Comparison of ENCODE assay signal across 1 cellular context in the genomic region with DNA sequence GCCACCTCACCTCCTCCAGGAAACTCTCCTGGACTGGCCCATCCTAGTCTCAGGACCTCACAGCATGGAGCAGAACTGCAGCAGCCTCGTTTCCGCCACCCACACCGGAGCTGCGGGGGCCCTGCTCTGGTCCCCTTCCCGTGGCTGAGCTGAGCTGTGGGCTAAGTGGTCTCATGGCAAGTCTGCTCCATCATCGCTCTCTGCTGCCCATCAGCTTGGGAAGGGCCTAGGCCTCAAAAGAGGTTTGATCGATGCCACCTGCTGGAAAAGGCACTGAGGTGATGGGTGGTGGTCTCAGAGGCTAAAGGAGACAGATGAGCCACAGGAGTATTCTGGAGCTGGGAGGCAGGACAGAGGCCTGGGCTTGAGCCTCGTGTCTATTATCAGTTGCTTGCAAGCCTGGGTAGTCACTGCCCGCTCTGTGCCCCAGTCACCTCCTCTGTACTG.
TF ChIP-seq lines count a peak whose summit lies in the region.

No MANE protein-coding gene starts in this region.

TF ChIP-seq in GM23338, 12 proteins besides CTCF, POLR2A, EP300 and RAD21:
- TF ChIP-seq, protein P1, sequence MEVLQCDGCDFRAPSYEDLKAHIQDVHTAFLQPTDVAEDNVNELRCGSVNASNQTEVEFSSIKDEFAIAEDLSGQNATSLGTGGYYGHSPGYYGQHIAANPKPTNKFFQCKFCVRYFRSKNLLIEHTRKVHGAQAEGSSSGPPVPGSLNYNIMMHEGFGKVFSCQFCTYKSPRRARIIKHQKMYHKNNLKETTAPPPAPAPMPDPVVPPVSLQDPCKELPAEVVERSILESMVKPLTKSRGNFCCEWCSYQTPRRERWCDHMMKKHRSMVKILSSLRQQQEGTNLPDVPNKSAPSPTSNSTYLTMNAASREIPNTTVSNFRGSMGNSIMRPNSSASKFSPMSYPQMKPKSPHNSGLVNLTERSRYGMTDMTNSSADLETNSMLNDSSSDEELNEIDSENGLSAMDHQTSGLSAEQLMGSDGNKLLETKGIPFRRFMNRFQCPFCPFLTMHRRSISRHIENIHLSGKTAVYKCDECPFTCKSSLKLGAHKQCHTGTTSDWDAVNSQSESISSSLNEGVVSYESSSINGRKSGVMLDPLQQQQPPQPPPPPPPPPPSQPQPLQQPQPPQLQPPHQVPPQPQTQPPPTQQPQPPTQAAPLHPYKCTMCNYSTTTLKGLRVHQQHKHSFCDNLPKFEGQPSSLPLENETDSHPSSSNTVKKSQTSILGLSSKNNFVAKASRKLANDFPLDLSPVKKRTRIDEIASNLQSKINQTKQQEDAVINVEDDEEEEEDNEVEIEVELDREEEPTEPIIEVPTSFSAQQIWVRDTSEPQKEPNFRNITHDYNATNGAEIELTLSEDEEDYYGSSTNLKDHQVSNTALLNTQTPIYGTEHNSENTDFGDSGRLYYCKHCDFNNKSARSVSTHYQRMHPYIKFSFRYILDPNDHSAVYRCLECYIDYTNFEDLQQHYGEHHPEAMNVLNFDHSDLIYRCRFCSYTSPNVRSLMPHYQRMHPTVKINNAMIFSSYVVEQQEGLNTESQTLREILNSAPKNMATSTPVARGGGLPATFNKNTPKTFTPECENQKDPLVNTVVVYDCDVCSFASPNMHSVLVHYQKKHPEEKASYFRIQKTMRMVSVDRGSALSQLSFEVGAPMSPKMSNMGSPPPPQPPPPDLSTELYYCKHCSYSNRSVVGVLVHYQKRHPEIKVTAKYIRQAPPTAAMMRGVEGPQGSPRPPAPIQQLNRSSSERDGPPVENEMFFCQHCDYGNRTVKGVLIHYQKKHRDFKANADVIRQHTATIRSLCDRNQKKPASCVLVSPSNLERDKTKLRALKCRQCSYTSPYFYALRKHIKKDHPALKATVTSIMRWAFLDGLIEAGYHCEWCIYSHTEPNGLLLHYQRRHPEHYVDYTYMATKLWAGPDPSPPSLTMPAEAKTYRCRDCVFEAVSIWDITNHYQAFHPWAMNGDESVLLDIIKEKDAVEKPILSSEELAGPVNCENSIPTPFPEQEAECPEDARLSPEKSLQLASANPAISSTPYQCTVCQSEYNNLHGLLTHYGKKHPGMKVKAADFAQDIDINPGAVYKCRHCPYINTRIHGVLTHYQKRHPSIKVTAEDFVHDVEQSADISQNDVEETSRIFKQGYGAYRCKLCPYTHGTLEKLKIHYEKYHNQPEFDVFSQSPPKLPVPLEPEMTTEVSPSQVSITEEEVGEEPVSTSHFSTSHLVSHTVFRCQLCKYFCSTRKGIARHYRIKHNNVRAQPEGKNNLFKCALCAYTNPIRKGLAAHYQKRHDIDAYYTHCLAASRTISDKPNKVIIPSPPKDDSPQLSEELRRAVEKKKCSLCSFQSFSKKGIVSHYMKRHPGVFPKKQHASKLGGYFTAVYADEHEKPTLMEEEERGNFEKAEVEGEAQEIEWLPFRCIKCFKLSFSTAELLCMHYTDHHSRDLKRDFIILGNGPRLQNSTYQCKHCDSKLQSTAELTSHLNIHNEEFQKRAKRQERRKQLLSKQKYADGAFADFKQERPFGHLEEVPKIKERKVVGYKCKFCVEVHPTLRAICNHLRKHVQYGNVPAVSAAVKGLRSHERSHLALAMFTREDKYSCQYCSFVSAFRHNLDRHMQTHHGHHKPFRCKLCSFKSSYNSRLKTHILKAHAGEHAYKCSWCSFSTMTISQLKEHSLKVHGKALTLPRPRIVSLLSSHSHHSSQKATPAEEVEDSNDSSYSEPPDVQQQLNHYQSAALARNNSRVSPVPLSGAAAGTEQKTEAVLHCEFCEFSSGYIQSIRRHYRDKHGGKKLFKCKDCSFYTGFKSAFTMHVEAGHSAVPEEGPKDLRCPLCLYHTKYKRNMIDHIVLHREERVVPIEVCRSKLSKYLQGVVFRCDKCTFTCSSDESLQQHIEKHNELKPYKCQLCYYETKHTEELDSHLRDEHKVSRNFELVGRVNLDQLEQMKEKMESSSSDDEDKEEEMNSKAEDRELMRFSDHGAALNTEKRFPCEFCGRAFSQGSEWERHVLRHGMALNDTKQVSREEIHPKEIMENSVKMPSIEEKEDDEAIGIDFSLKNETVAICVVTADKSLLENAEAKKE (CRISPR knock-in tag; IDR thresholded peaks at IDR 0.05), result no peak
- TF ChIP-seq NANOG (IDR thresholded peaks at IDR 0.05; ENCODE audit: borderline replicate concordance), result no peak
- no peak for TF ChIP-seq ZNF114 (CRISPR knock-in tag; IDR thresholded peaks at IDR 0.05)
- TF ChIP-seq EZH2phosphoT487 (IDR thresholded peaks at IDR 0.05; ENCODE audit: unreplicated experiment), result no peak
- no peak for TF ChIP-seq ZNF331 (CRISPR knock-in tag; IDR thresholded peaks at IDR 0.05; ENCODE audit: low read depth)
- TF ChIP-seq, protein P2, sequence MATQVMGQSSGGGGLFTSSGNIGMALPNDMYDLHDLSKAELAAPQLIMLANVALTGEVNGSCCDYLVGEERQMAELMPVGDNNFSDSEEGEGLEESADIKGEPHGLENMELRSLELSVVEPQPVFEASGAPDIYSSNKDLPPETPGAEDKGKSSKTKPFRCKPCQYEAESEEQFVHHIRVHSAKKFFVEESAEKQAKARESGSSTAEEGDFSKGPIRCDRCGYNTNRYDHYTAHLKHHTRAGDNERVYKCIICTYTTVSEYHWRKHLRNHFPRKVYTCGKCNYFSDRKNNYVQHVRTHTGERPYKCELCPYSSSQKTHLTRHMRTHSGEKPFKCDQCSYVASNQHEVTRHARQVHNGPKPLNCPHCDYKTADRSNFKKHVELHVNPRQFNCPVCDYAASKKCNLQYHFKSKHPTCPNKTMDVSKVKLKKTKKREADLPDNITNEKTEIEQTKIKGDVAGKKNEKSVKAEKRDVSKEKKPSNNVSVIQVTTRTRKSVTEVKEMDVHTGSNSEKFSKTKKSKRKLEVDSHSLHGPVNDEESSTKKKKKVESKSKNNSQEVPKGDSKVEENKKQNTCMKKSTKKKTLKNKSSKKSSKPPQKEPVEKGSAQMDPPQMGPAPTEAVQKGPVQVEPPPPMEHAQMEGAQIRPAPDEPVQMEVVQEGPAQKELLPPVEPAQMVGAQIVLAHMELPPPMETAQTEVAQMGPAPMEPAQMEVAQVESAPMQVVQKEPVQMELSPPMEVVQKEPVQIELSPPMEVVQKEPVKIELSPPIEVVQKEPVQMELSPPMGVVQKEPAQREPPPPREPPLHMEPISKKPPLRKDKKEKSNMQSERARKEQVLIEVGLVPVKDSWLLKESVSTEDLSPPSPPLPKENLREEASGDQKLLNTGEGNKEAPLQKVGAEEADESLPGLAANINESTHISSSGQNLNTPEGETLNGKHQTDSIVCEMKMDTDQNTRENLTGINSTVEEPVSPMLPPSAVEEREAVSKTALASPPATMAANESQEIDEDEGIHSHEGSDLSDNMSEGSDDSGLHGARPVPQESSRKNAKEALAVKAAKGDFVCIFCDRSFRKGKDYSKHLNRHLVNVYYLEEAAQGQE (IDR thresholded peaks at IDR 0.05; ENCODE audit: unreplicated experiment), result no peak
- TF ChIP-seq JUNB (IDR thresholded peaks at IDR 0.05; ENCODE audit: unreplicated experiment), result no peak
- no peak for TF ChIP-seq STAT1 (IDR thresholded peaks at IDR 0.05; ENCODE audit: unreplicated experiment)
- TF ChIP-seq, protein P3, sequence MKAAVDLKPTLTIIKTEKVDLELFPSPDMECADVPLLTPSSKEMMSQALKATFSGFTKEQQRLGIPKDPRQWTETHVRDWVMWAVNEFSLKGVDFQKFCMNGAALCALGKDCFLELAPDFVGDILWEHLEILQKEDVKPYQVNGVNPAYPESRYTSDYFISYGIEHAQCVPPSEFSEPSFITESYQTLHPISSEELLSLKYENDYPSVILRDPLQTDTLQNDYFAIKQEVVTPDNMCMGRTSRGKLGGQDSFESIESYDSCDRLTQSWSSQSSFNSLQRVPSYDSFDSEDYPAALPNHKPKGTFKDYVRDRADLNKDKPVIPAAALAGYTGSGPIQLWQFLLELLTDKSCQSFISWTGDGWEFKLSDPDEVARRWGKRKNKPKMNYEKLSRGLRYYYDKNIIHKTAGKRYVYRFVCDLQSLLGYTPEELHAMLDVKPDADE (IDR thresholded peaks at IDR 0.05), result no peak
- no peak for TF ChIP-seq EZH2 (IDR thresholded peaks at IDR 0.05; ENCODE audit: low read depth, unreplicated experiment)
- no peak for TF ChIP-seq POLR2AphosphoS5 (IDR thresholded peaks at IDR 0.05; ENCODE audit: low read depth)
- no peak for TF ChIP-seq CREB1 (CRISPR knock-in tag; IDR thresholded peaks at IDR 0.05; ENCODE audit: low read depth)
